Comparison of ENCODE assay signal across 1 cellular context in genomic region chr3:113231391-113231790, GRCh38.
TF ChIP-seq lines count a peak whose summit lies in the region.

No MANE protein-coding gene starts in this region.

TF ChIP-seq in IMR-90, 13 proteins besides CTCF, POLR2A, EP300 and RAD21 (continued from another document):
- TF ChIP-seq, protein P1, sequence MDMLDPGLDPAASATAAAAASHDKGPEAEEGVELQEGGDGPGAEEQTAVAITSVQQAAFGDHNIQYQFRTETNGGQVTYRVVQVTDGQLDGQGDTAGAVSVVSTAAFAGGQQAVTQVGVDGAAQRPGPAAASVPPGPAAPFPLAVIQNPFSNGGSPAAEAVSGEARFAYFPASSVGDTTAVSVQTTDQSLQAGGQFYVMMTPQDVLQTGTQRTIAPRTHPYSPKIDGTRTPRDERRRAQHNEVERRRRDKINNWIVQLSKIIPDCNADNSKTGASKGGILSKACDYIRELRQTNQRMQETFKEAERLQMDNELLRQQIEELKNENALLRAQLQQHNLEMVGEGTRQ (IDR thresholded peaks at IDR 0.05; ENCODE audit: low read depth, low read length) = no peak
- TF ChIP-seq MXI1 (IDR thresholded peaks at IDR 0.05; ENCODE audit: borderline replicate concordance, low read depth, low read length) = no peak
- no peak for TF ChIP-seq CHD1 (IDR thresholded peaks at IDR 0.05; ENCODE audit: low read depth, low read length)
- no peak for TF ChIP-seq CEBPB (IDR thresholded peaks at IDR 0.05; ENCODE audit: low read depth, low read length)
- TF ChIP-seq BHLHE40 (IDR thresholded peaks at IDR 0.05; ENCODE audit: low read depth, low read length) = no peak
- TF ChIP-seq NFE2L2 (IDR thresholded peaks at IDR 0.05; ENCODE audit: low read depth, low read length) = no peak
